Comparison of ENCODE assay signal across 1 cellular context in genomic region chr17:82780981-82781893, GRCh38.
TF ChIP-seq lines count a peak whose summit lies in the region.

No MANE protein-coding gene starts in this region.

TF ChIP-seq in GM12878, 131 proteins besides CTCF, POLR2A, EP300 and RAD21:
- 0 out of 2 replicates have a peak, but pooled peaks have one; percentile 19 for TF ChIP-seq HDGF (IDR thresholded peaks at IDR 0.05)
- TF ChIP-seq PAX5 (IDR thresholded peaks at IDR 0.05; ENCODE audit: borderline replicate concordance, low read depth, low read length): no peak
- TF ChIP-seq LARP7 (IDR thresholded peaks at IDR 0.05): 0 out of 2 replicates have a peak, but pooled peaks have one; percentile 10
